ENCODE assay signal across 8 cellular contexts in the genomic region with DNA sequence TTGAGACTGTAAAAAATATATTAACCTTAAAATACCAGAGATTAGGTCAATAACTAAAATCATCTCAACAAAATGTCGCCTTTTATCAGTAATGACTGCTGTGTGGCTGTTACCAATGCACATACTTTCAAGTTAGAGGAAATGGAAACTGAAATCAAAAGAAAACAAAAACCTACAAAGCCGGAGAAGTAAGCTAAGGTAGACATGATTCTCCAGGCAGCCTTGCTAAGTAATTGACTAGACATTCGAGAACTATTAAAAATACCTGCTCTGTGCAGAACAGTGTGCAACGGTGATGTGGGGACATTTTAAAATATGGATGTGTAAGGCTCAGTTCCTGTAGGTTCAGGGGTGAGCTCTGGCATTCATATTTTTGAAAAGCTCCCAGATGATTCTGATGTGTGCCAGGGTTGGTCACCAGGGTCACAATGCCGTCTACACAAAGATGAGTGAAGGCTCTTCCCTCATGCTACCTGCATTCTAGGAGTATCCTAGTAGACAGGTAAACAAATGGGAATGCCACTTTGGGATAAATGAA. TPM values are rescaled to one million over a fixed set of nuclear protein-coding genes. Genes with fewer than 3 reads are reported as not detected.
DNase-seq lines count a peak whose midpoint lies in the region; ATAC-seq lines count a peak whose summit lies in the region.

No MANE protein-coding gene starts in this region.

- POLR2A ChIA-PET in activated CD4-positive, alpha-beta memory T cell treated with anti-CD3 and anti-CD28 coated beads for 36 hours (lab: Charles Lee), result interaction anchor here (0.6 to 3.6 kb wide), 4 partner anchors 31 to 105 kb away, joined by 3 to 16 read pairs (median 4); partner anchors contain the start of gene DNAJC15

- CTCF ChIA-PET in activated CD4-positive, alpha-beta memory T cell treated with anti-CD3 and anti-CD28 coated beads for 36 hours (lab: Charles Lee), result interaction anchor here (1.8 to 5.8 kb wide), 4 partner anchors 21 to 812 kb away, joined by 5 to 32 read pairs (median 6); partner anchors contain the start of gene DNAJC15

- H3K36me3 Mint-ChIP-seq in activated CD4-positive, alpha-beta memory T cell treated with anti-CD3 and anti-CD28 coated beads for 36 hours, result peaks cover 4% of the 10 kb centered on the region

- H3K27me3 Mint-ChIP-seq in activated CD4-positive, alpha-beta memory T cell treated with anti-CD3 and anti-CD28 coated beads for 36 hours, result no peaks in the 10 kb centered on the region

- intact Hi-C loops in activated CD4-positive, alpha-beta memory T cell treated with anti-CD3 and anti-CD28 coated beads for 36 hours (cut with micrococcal nuclease), result loop anchor here (1.0 to 10.0 kb wide), 9 partner anchors 23 to 882 kb away; partner anchors contain the start of genes AKAP11, CCDC122, DNAJC15 and LACC1

- H3K27ac Mint-ChIP-seq in activated CD4-positive, alpha-beta memory T cell treated with anti-CD3 and anti-CD28 coated beads for 36 hours, result peak overlapping the region; percentile 97

- peak; percentile 19 for DNase-seq in activated CD4-positive, alpha-beta memory T cell treated with anti-CD3 and anti-CD28 coated beads for 36 hours
- DNase-seq in stimulated activated naive CD8-positive, alpha-beta T cell treated with anti-CD3 and anti-CD28 coated beads, Interleukin-15, Interleukin-2, amounts not matched to agents 100 U/mL and 50 U/mL, for 24 hours, result no peak
- DNase-seq in NCI-H2107 treated with DMSO at 0.1 percent for 48 hours (lab: John Stamatoyannopoulos, UW; ENCODE audit: unreplicated experiment) (no peak), NCI-H146 treated with DMSO at 0.1 percent for 48 hours (lab: John Stamatoyannopoulos, UW; ENCODE audit: unreplicated experiment) (no peak), NCI-H345 (lab: John Stamatoyannopoulos, UW) (no peak)

- H3K4me1 Mint-ChIP-seq in activated CD4-positive, alpha-beta memory T cell treated with anti-CD3 and anti-CD28 coated beads for 36 hours (ENCODE audit: low read depth), result peaks cover 48% of the 10 kb centered on the region

- peak overlapping the region; percentile 28 for H3K4me3 ChIP-seq in iPS-11a (ENCODE audit: low read depth, low read length)

- ATAC-seq in GM19035 (IDR thresholded peaks at IDR 0.05; ENCODE audit: unreplicated experiment), result peak; percentile 53
- peak; percentile 36 for ATAC-seq in HG03045 (IDR thresholded peaks at IDR 0.05; ENCODE audit: unreplicated experiment)
- ATAC-seq in stimulated activated naive CD8-positive, alpha-beta T cell treated with anti-CD3 and anti-CD28 coated beads, Interleukin-15, Interleukin-2, amounts not matched to agents 100 U/mL and 50 U/mL, for 24 hours, result peak; percentile 33

- H3K9me3 Mint-ChIP-seq in activated CD4-positive, alpha-beta memory T cell treated with anti-CD3 and anti-CD28 coated beads for 36 hours, result no peaks in the 10 kb centered on the region

- peak overlapping the region; percentile 86 for H3K4me3 Mint-ChIP-seq in activated CD4-positive, alpha-beta memory T cell treated with anti-CD3 and anti-CD28 coated beads for 36 hours

RNA-seq across cellular contexts. Expression of gene EPSTI1, which starts 0.6 kb away (rescaled TPM):
- 10 to 100 TPM; 21.1 to 21.9 TPM for total RNA-seq in activated CD4-positive, alpha-beta memory T cell treated with anti-CD3 and anti-CD28 coated beads for 36 hours

RNA-seq across cellular contexts. Expression of gene DNAJC15, which starts 30.7 kb away (rescaled TPM):
- 10 to 100 TPM; 16.4 to 17.4 TPM for total RNA-seq in activated CD4-positive, alpha-beta memory T cell treated with anti-CD3 and anti-CD28 coated beads for 36 hours
